1 cellular context compared by ENCODE assay signal in the genomic region with DNA sequence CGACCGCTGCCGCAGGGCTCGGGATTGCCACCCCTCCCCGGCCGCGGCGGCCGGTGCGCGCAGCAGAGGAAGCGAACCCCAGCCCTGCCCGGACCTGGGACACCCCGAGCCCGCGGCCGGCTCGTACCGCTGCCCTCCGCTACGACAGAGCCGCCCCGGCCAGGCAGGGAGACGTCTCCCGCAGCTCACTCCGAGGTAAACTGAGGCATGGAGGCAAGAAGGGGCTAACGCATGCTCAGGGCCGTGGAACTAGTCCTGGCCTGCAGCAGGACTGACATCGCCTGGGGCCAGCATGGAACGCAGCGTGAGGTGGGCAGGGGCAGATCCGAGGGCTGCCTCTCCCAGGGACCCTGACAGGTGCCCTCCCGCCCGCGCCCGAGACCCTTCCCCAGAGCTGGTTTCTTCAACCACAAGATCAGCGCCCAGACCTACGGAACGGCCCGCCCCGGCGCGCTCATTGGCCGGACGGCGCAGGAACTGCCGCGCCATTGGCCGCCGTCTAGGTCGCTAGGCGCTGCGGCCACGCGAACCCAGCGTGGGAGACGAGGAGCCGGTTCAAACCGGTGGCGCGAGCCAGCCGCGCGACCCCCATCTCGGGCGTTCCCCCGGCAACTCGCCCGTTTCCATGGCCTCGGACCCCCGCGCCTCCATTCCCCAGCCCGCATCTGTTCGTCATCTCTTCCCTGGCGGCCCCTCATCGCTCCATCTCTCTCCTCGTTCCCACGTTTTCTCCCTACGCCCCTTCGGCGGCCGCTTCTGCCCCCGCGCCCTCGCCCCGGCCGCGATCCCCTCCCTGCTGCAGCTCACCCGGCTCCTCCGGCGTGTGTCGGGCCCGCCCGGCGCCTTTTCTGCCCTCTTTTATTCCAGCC.
TF ChIP-seq lines count a peak whose summit lies in the region.

SLC43A2 (minus strand) TSS at position 848 of the 869 bp plus-strand sequence. CDS start 960 bp downstream, outside the sequence.

TF ChIP-seq in K562, 482 proteins besides CTCF, POLR2A, EP300 and RAD21 (continued from another document and continues in another):
- TF ChIP-seq, protein P1, sequence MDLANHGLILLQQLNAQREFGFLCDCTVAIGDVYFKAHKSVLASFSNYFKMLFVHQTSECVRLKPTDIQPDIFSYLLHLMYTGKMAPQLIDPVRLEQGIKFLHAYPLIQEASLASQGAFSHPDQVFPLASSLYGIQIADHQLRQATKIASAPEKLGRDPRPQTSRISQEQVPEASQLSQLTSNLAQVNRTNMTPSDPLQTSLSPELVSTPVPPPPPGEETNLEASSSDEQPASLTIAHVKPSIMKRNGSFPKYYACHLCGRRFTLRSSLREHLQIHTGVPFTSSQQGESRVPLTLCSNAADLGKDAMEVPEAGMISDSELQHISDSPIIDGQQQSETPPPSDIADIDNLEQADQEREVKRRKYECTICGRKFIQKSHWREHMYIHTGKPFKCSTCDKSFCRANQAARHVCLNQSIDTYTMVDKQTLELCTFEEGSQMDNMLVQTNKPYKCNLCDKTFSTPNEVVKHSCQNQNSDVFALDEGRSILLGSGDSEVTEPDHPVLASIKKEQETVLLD (IDR thresholded peaks at IDR 0.05): no peak
- TF ChIP-seq THAP12 (CRISPR knock-in tag; IDR thresholded peaks at IDR 0.05): no peak
- TF ChIP-seq NFYB (IDR thresholded peaks at IDR 0.05; ENCODE audit: extremely low read depth, insufficient read length): peak; percentile 85
- peak; percentile 78 to 86 for TF ChIP-seq MNT (conservative IDR thresholded peaks at IDR 0.05)
- TF ChIP-seq NR2C2 (CRISPR knock-in tag; IDR thresholded peaks at IDR 0.05): no peak
- no peak; the same call in 1 of the 2 replicates for TF ChIP-seq NR2C2 (tag; IDR thresholded peaks at IDR 0.05)
- TF ChIP-seq KHSRP (IDR thresholded peaks at IDR 0.05): no peak
- TF ChIP-seq ZNF780A (CRISPR knock-in tag; IDR thresholded peaks at IDR 0.05): no peak
- peak; percentile 68; the same call in 1 of the 2 replicates for TF ChIP-seq SP1 (CRISPR knock-in tag; IDR thresholded peaks at IDR 0.05)
- TF ChIP-seq ZBTB40 (IDR thresholded peaks at IDR 0.05): no peak; the same call in 1 of the 2 replicates
- TF ChIP-seq ZBTB40 (CRISPR knock-in tag; IDR thresholded peaks at IDR 0.05): no peak
- peak; percentile 39; the same call in 1 of the 2 replicates for TF ChIP-seq RNF2 (IDR thresholded peaks at IDR 0.05)
- no peak for TF ChIP-seq FOSL1 (tag; conservative IDR thresholded peaks at IDR 0.05)
- peak; percentile 74 for TF ChIP-seq CCNT2 (IDR thresholded peaks at IDR 0.05; ENCODE audit: borderline replicate concordance, extremely low read depth, insufficient read length, low read depth, low read length)
- TF ChIP-seq GTF2A2 (tag; IDR thresholded peaks at IDR 0.05): no peak
- 0 out of 2 replicates have a peak, but pooled peaks have one; percentile 6 for TF ChIP-seq KLF16 (IDR thresholded peaks at IDR 0.05)
- no peak for TF ChIP-seq ZNF212 (CRISPR knock-in tag; IDR thresholded peaks at IDR 0.05)
- TF ChIP-seq DDX20 (tag; IDR thresholded peaks at IDR 0.05; ENCODE audit: low read depth): no peak
- TF ChIP-seq BRCA1 (IDR thresholded peaks at IDR 0.05): no peak
- no peak for TF ChIP-seq BRCA1 (CRISPR knock-in tag; IDR thresholded peaks at IDR 0.05)
- no peak for TF ChIP-seq ZNF41 (CRISPR knock-in tag; conservative IDR thresholded peaks at IDR 0.05)
- TF ChIP-seq, protein P2, sequence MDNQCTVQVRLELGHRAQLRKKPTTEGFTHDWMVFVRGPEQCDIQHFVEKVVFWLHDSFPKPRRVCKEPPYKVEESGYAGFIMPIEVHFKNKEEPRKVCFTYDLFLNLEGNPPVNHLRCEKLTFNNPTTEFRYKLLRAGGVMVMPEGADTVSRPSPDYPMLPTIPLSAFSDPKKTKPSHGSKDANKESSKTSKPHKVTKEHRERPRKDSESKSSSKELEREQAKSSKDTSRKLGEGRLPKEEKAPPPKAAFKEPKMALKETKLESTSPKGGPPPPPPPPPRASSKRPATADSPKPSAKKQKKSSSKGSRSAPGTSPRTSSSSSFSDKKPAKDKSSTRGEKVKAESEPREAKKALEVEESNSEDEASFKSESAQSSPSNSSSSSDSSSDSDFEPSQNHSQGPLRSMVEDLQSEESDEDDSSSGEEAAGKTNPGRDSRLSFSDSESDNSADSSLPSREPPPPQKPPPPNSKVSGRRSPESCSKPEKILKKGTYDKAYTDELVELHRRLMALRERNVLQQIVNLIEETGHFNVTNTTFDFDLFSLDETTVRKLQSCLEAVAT (IDR thresholded peaks at IDR 0.05): 0 out of 4 replicates have a peak, but pooled peaks of 1 of the 2 experiments have one; percentile 67
- TF ChIP-seq ZBED1 (IDR thresholded peaks at IDR 0.05): no peak
- TF ChIP-seq SMAD4 (CRISPR knock-in tag; conservative IDR thresholded peaks at IDR 0.05): no peak
- no peak for TF ChIP-seq CBX5 (IDR thresholded peaks at IDR 0.05; ENCODE audit: borderline replicate concordance, low read depth)
- TF ChIP-seq DPF2 (IDR thresholded peaks at IDR 0.05): 0 out of 2 replicates have a peak, but pooled peaks have one; percentile 35
- TF ChIP-seq RFX1 (IDR thresholded peaks at IDR 0.05): peak; percentile 71
- no peak for TF ChIP-seq NCOA4 (IDR thresholded peaks at IDR 0.05; ENCODE audit: partially characterized antibody)
- TF ChIP-seq TBP (optimal IDR thresholded peaks at IDR 0.05; ENCODE audit: low read depth, low read length): peak; percentile 70
- no peak for TF ChIP-seq XRCC3 (IDR thresholded peaks at IDR 0.05)
- no peak for TF ChIP-seq CBX2 (IDR thresholded peaks at IDR 0.05; ENCODE audit: insufficient read depth, low read length, poor library complexity, severe bottlenecking)
- no peak for TF ChIP-seq CEBPZ (IDR thresholded peaks at IDR 0.05; ENCODE audit: borderline replicate concordance, low read depth, low read length)
- TF ChIP-seq PHF20 (IDR thresholded peaks at IDR 0.05; ENCODE audit: partially characterized antibody): no peak
- TF ChIP-seq IRF1 (CRISPR knock-in tag; IDR thresholded peaks at IDR 0.05; ENCODE audit: borderline replicate concordance): no peak
- no peak for TF ChIP-seq KAT7 (CRISPR knock-in tag; IDR thresholded peaks at IDR 0.05; ENCODE audit: borderline replicate concordance)
